ENCODE assay signal across 9 cellular contexts in the genomic region with DNA sequence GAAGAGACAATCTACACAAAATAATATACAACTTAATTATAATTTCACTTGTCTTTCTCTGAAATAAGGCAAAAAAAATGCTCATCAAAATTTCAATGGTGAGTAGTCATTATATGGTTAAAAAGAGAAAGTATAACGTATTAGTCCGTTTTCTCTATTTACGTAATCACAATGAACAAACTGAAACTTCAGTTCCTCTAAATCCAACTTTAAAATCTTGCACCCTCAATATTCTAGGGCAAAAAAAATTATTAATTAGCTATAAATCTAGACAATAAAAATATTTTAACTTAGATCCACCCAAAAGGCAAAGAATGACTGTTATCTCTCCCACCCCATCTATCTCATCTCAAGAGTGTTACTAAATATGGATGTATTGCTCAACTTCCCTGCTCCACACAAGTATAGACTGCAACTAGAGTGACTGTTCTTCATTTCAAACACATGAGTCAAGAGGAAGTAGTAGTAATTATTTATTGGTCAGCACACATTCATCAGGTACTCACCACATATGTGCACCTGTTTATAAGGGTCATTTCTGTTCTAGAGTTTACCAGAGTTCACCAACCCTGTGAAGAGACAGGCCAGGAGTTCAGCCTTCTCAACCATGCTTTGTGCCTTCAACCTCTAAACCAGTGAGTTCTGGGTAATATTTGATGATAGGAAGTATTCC. TPM values are rescaled to one million over a fixed set of nuclear protein-coding genes. Genes with fewer than 3 reads are reported as not detected.
DNase-seq lines count a peak whose midpoint lies in the region; ATAC-seq, FAIRE-seq and TF ChIP-seq lines count a peak whose summit lies in the region.
"Had no signal": no experiment of that assay in that cellular context is flagged by ENCODE, and none has a peak within 500 bp of the region (broad histone marks: within the 10 kb centered on the region; RNA-seq: fewer than 3 reads in every experiment).

No MANE protein-coding gene starts in this region.

- H4K20me1 ChIP-seq in fibroblast of lung (ENCODE audit: control insufficient read depth, extremely low read depth, insufficient read depth, low read length) (no peaks in the 10 kb centered on the region), neural progenitor cell (ENCODE audit: low read depth) (no peaks in the 10 kb centered on the region)

- H2AFZ ChIP-seq in fibroblast of lung (ENCODE audit: low read length) = no peak overlapping the region
- no peak overlapping the region for H2AFZ ChIP-seq in neural progenitor cell (replicated peaks)

- POLR2A ChIA-PET in RWPE1 (lab: Yijun Ruan, JAX; ENCODE audit: low non-redundant PET) = no interaction called here

- BruUV-seq in Calu3 (replicated peaks; lab: Mats Ljungman, UMichigan) = no TSS peak

- H3K4me1 ChIP-seq in fibroblast of lung (ENCODE audit: control insufficient read depth, extremely low read depth, insufficient read depth, low read length) (peaks cover 29% of the 10 kb centered on the region), small intestine (ENCODE audit: control insufficient read depth in 2 of 2, insufficient read depth in 1 of 2, low read depth in 1 of 2, low read length in 1 of 2) (peaks cover 17 to 18% of the 10 kb centered on the region in 2 donors), neural progenitor cell (peaks cover 11% of the 10 kb centered on the region)

- H3K9me3 Mint-ChIP-seq in Calu3 (ENCODE audit: low read depth, unreplicated experiment) (no peaks in the 10 kb centered on the region), neural progenitor cell (peaks cover 7% of the 10 kb centered on the region)

- no peaks in the 10 kb centered on the region for H3K27me3 ChIP-seq in fibroblast of lung (ENCODE audit: control insufficient read depth, insufficient read depth, low read length)
- H3K27me3 ChIP-seq in small intestine (ENCODE audit: control insufficient read depth in 2 of 2, insufficient read depth in 2 of 2, low read length in 2 of 2) = no peaks in the 10 kb centered on the region
- H3K27me3 ChIP-seq in neural progenitor cell = no peaks in the 10 kb centered on the region

- peaks cover 46% of the 10 kb centered on the region for H3K79me2 ChIP-seq in fibroblast of lung (ENCODE audit: control insufficient read depth, insufficient read depth, low read length)
- no peaks in the 10 kb centered on the region for H3K79me2 ChIP-seq in neural progenitor cell (ENCODE audit: low read depth)

- DNase-seq in Calu3 (no peak), RWPE1 (ENCODE audit: low spot score) (peak; percentile 92), fibroblast of lung (ENCODE audit: low read depth in 2 of 2) (peak; percentile 88 to 97), small intestine (peak; percentile 94), NCI-H1436 (lab: John Stamatoyannopoulos, UW) (no peak), neural progenitor cell (ENCODE audit: low spot score) (no peak)

- H3K9ac ChIP-seq in fibroblast of lung (ENCODE audit: insufficient read depth, low read length) = no peak overlapping the region
- H3K9ac ChIP-seq in neural progenitor cell = no peak overlapping the region

- H3K27ac ChIP-seq in RWPE1 (peak overlapping the region; percentile 63), fibroblast of lung (ENCODE audit: insufficient read depth, low read length) (peak overlapping the region; percentile 67), small intestine (ENCODE audit: low read depth in 1 of 2, low read length in 1 of 2) (peak overlapping the region; percentile 92), neural progenitor cell (no peak overlapping the region)

- peak overlapping the region in 1 of 4 experiments; percentile 46 for H3K4me3 ChIP-seq in fibroblast of lung (replicated peaks in 1 of 4; ENCODE audit: control extremely low read depth in 1 of 4, insufficient read depth in 1 of 4, low read depth in 3 of 4, low read length in 4 of 4)
- no peak overlapping the region for H3K4me3 ChIP-seq in small intestine (ENCODE audit: low read depth in 1 of 2, low read length in 2 of 2)
- H3K4me3 ChIP-seq in neural progenitor cell = no peak overlapping the region

- H3K9me3 ChIP-seq in fibroblast of lung (ENCODE audit: control insufficient read depth, insufficient read depth, low read depth, low read length) (no peaks in the 10 kb centered on the region), small intestine (ENCODE audit: control insufficient read depth, low read depth) (no peaks in the 10 kb centered on the region), neural progenitor cell (ENCODE audit: low read depth) (no peaks in the 10 kb centered on the region)

- intact Hi-C loops in Calu3 (cut with micrococcal nuclease; ENCODE audit: unreplicated experiment) = loop anchor here (1.0 to 5.0 kb wide), 3 partner anchors 10 to 74 kb away; a partner anchor contains a TSS

- CTCF ChIA-PET in Calu3 (lab: Charles Lee) (interaction anchor here (0.7 to 1.2 kb wide), 3 partner anchors 55 to 787 kb away, joined by 3 to 7 read pairs (median 4); no protein-coding TSS in a partner anchor), RWPE1 (lab: Yijun Ruan, JAX) (no interaction called here)

- H3K4me2 ChIP-seq in fibroblast of lung (ENCODE audit: extremely low read depth, insufficient read depth, low read length) (peak overlapping the region; percentile 60), neural progenitor cell (no peak overlapping the region)

- H3K36me3 Mint-ChIP-seq in Calu3 (ENCODE audit: insufficient read depth, unreplicated experiment) = peaks cover 68% of the 10 kb centered on the region
- H3K36me3 Mint-ChIP-seq in neural progenitor cell = peaks cover 15% of the 10 kb centered on the region

- 5 to 21% (median 9%) methylated on average over 3 of the region's 3 CpGs for WGBS in small intestine, 3 donors

- TF ChIP-seq CTCF in Calu3 (IDR thresholded peaks at IDR 0.05; ENCODE audit: unreplicated experiment) (no peak), RWPE1 (conservative IDR thresholded peaks at IDR 0.05; ENCODE audit: low read depth) (no peak), fibroblast of lung (conservative IDR thresholded peaks at IDR 0.05 in 1 of 2, IDR thresholded peaks at IDR 0.05 in 1 of 2; ENCODE audit: low read depth in 1 of 2, low read length in 2 of 2) (no peak), neural progenitor cell (IDR thresholded peaks at IDR 0.05) (no peak)

- H3K4me1 Mint-ChIP-seq in Calu3 (ENCODE audit: low read depth, unreplicated experiment) (peaks cover 86% of the 10 kb centered on the region), neural progenitor cell (no peaks in the 10 kb centered on the region)

- H3K27ac Mint-ChIP-seq in Calu3 (ENCODE audit: unreplicated experiment) = peak overlapping the region; percentile 98
- no peak overlapping the region for H3K27ac Mint-ChIP-seq in neural progenitor cell
- H3K27ac Mint-ChIP-seq: nephron had no signal

- H3F3A ChIP-seq in neural progenitor cell (ENCODE audit: low read depth) = no peaks in the 10 kb centered on the region

- FAIRE-seq in small intestine (lab: Jason Lieb, UNC) = peak; percentile 68

- peak overlapping the region; percentile 56 for H3K4me3 Mint-ChIP-seq in Calu3 (ENCODE audit: low read depth, unreplicated experiment)
- no peak overlapping the region for H3K4me3 Mint-ChIP-seq in neural progenitor cell
- H3K4me3 Mint-ChIP-seq: nephron had no signal

- no peaks in the 10 kb centered on the region for H3K27me3 Mint-ChIP-seq in Calu3 (ENCODE audit: unreplicated experiment)
- peaks cover 2% of the 10 kb centered on the region for H3K27me3 Mint-ChIP-seq in neural progenitor cell (ENCODE audit: insufficient read depth, low read depth)

- ATAC-seq in HG03175 (IDR thresholded peaks at IDR 0.05; ENCODE audit: unreplicated experiment) (peak; percentile 63), GM21447 (IDR thresholded peaks at IDR 0.05; ENCODE audit: unreplicated experiment) (no peak)

- H3K36me3 ChIP-seq in fibroblast of lung (ENCODE audit: control insufficient read depth, insufficient read depth, low read length) (no peaks in the 10 kb centered on the region), small intestine (ENCODE audit: control insufficient read depth in 2 of 2, insufficient read depth in 2 of 2, low read length in 2 of 2) (peaks cover 0 to 2% of the 10 kb centered on the region in 2 donors), neural progenitor cell (no peaks in the 10 kb centered on the region)

RNA-seq across cellular contexts. Expression of a gene that starts 36.4 kb away (rescaled TPM):
- total RNA-seq in Calu3 (2022) = 100 and 110 TPM in 2 replicates
- total RNA-seq in fibroblast of lung = 14.4 and 16.7 TPM in 2 replicates
- 30.1 and 51.7 TPM in 2 replicates for polyA plus RNA-seq in fibroblast of lung
- polyA plus RNA-seq in fibroblast of lung (2012) = 24.5 and 41.4 TPM in 2 replicates
- polyA minus RNA-seq in fibroblast of lung (ENCODE audit: low replicate concordance) = 1.6 and 9.2 TPM in 2 replicates
- 10 to 100 TPM; 41.0 to 68.7 (median 41.6) TPM for polyA plus RNA-seq in small intestine
- total RNA-seq in neural progenitor cell (ENCODE audit: low replicate concordance) = 18.5 and 23.8 TPM in 2 replicates

Comparison
In these comparisons a context has a peak if more than half of its experiments do, and no peak if none do; other contexts are left out.
1. DNase-seq: peak in RWPE1 (single experiment), fibroblast of lung (2 of 2) and small intestine (single experiment); none in Calu3 (single experiment), NCI-H1436 (single experiment) and neural progenitor cell (single experiment).